8 cellular contexts compared by ENCODE assay signal in genomic region chr5:68315679-68316271, GRCh38.
DNase-seq lines count a peak whose midpoint lies in the region; ATAC-seq and TF ChIP-seq lines count a peak whose summit lies in the region.

No MANE protein-coding gene starts in this region.

- H3K36me3 ChIP-seq in neuronal stem cell (replicated peaks in 1 of 2; ENCODE audit: control insufficient read depth in 2 of 2, insufficient read depth in 2 of 2, low read length in 2 of 2), result no peaks in the 10 kb centered on the region
- H3K36me3 ChIP-seq in HAP-1 (replicated peaks), result no peaks in the 10 kb centered on the region

- H3K27me3 ChIP-seq in neuronal stem cell (ENCODE audit: control insufficient read depth in 3 of 3, insufficient read depth in 3 of 3, low read depth in 1 of 3, low read length in 3 of 3) (no peaks in the 10 kb centered on the region), HAP-1 (ENCODE audit: low read depth) (no peaks in the 10 kb centered on the region; the same call in 1 of the 2 replicates)

- H3K9ac ChIP-seq in neuronal stem cell (ENCODE audit: low read depth, low read length, poor library complexity), result no peak overlapping the region

- H3K4ac ChIP-seq in neuronal stem cell (ENCODE audit: low read length), result no peak overlapping the region

- CTCF ChIA-PET in activated CD8-positive, alpha-beta T cell treated with anti-CD3 and anti-CD28 coated beads for 36 hours (lab: Charles Lee), result no interaction called here

- H3K4me1 ChIP-seq in neuronal stem cell (ENCODE audit: control insufficient read depth in 2 of 2, insufficient read depth in 1 of 2, low read depth in 1 of 2, low read length in 2 of 2), result peaks cover 0 to 2% of the 10 kb centered on the region in 2 donors
- no peaks in the 10 kb centered on the region for H3K4me1 ChIP-seq in HAP-1

- intact Hi-C loops in activated CD8-positive, alpha-beta T cell treated with anti-CD3 and anti-CD28 coated beads for 36 hours (cut with micrococcal nuclease), result no loop called here

- H3K4me3 Mint-ChIP-seq in activated CD8-positive, alpha-beta T cell treated with anti-CD3 and anti-CD28 coated beads for 36 hours, result no peak overlapping the region
- H3K4me3 Mint-ChIP-seq in glutamatergic neuron (ENCODE audit: unreplicated experiment), result no peak overlapping the region

- ATAC-seq in HG03045 (IDR thresholded peaks at IDR 0.05; ENCODE audit: unreplicated experiment), result peak; percentile 96
- peak; percentile 99 for ATAC-seq in activated CD8-positive, alpha-beta T cell treated with anti-CD3 and anti-CD28 coated beads for 36 hours

- no peak overlapping the region for H3K23ac ChIP-seq in neuronal stem cell (ENCODE audit: low read depth, low read length, poor library complexity)

- H3K4me3 ChIP-seq in neuronal stem cell (ENCODE audit: low read length in 2 of 2), result no peak overlapping the region
- no peak overlapping the region for H3K4me3 ChIP-seq in HAP-1

- in situ Hi-C loops in HAP-1 (cut with MboI; ENCODE audit: low sequenced_read_pairs), result no loop called here

- WGBS in neuronal stem cell (ENCODE audit: extremely low coverage in 2 of 2, insufficient read length in 2 of 2, insufficient replicate concordance in 1 of 2), 2 donors, result no CpG with 5 or more reads among the region's 6 CpGs

- peak overlapping the region; percentile 5 for H3K18ac ChIP-seq in neuronal stem cell (ENCODE audit: low read length)

- H3K79me1 ChIP-seq in neuronal stem cell (ENCODE audit: low read depth, low read length), result no peaks in the 10 kb centered on the region

- peaks cover 11% of the 10 kb centered on the region for H3K4me1 Mint-ChIP-seq in activated CD8-positive, alpha-beta T cell treated with anti-CD3 and anti-CD28 coated beads for 36 hours (ENCODE audit: low read depth)
- no peaks in the 10 kb centered on the region for H3K4me1 Mint-ChIP-seq in glutamatergic neuron (ENCODE audit: low read depth, unreplicated experiment)

- no peak overlapping the region for H2AFZ ChIP-seq in neuronal stem cell (ENCODE audit: low read length)

- H3K36me3 Mint-ChIP-seq in activated CD8-positive, alpha-beta T cell treated with anti-CD3 and anti-CD28 coated beads for 36 hours (ENCODE audit: low read depth), result no peaks in the 10 kb centered on the region
- no peaks in the 10 kb centered on the region for H3K36me3 Mint-ChIP-seq in glutamatergic neuron (ENCODE audit: unreplicated experiment)

- H2BK120ac ChIP-seq in neuronal stem cell (ENCODE audit: low read depth, low read length), result no peak overlapping the region

- H3K9me3 ChIP-seq in neuronal stem cell (replicated peaks in 1 of 2; ENCODE audit: control insufficient read depth in 2 of 2, insufficient read depth in 1 of 2, low read depth in 1 of 2, low read length in 2 of 2), result peaks cover 0 to 3% of the 10 kb centered on the region in 2 donors
- H3K9me3 ChIP-seq in HAP-1, result no peaks in the 10 kb centered on the region

- H2BK12ac ChIP-seq in neuronal stem cell (ENCODE audit: low read length), result no peak overlapping the region

- H3K4me2 ChIP-seq in neuronal stem cell (ENCODE audit: insufficient read depth, low read length, poor library complexity, severe bottlenecking), result no peak overlapping the region

- no peak overlapping the region for H2BK5ac ChIP-seq in neuronal stem cell (ENCODE audit: low read length)

- H3K27me3 Mint-ChIP-seq in activated CD8-positive, alpha-beta T cell treated with anti-CD3 and anti-CD28 coated beads for 36 hours, result no peaks in the 10 kb centered on the region
- no peaks in the 10 kb centered on the region for H3K27me3 Mint-ChIP-seq in glutamatergic neuron (ENCODE audit: unreplicated experiment)

- H4K8ac ChIP-seq in neuronal stem cell (ENCODE audit: low read depth, low read length), result no peak overlapping the region

- no peak overlapping the region for H2BK15ac ChIP-seq in neuronal stem cell (ENCODE audit: low read length)

- no peak overlapping the region for H4K91ac ChIP-seq in neuronal stem cell (ENCODE audit: low read depth, low read length, poor library complexity)

- no peak for TF ChIP-seq CTCF in activated CD8-positive, alpha-beta T cell treated with anti-CD3 and anti-CD28 coated beads for 36 hours (IDR thresholded peaks at IDR 0.05)
- no peak for TF ChIP-seq CTCF in glutamatergic neuron (IDR thresholded peaks at IDR 0.05; ENCODE audit: partially characterized antibody, unreplicated experiment)

- no peak overlapping the region for H2AK5ac ChIP-seq in neuronal stem cell (ENCODE audit: low read depth, low read length)

- no peak overlapping the region for H3K14ac ChIP-seq in neuronal stem cell (ENCODE audit: low read length)

- POLR2A ChIA-PET in activated CD8-positive, alpha-beta T cell treated with anti-CD3 and anti-CD28 coated beads for 36 hours (lab: Charles Lee), result interaction anchor here (1.1 kb wide), 1 partner anchor 91 kb away, joined by 6 read pairs; no protein-coding TSS in a partner anchor

- DNase-seq in GM19238 (ENCODE audit: insufficient read length, low spot score), result peak; percentile 42
- DNase-seq in activated CD8-positive, alpha-beta T cell treated with anti-CD3 and anti-CD28 coated beads for 36 hours, result peak; percentile 69
- no peak for DNase-seq in neuronal stem cell (ENCODE audit: low spot score)
- no peak for DNase-seq in NCI-H524 treated with DMSO at 0.1 percent for 48 hours (lab: John Stamatoyannopoulos, UW)
- no peak for DNase-seq in HAP-1 (ENCODE audit: low spot score in 2 of 2)
- no peak for DNase-seq in hippocampal formation (lab: John Stamatoyannopoulos, UW)
- no peak for DNase-seq in glutamatergic neuron

- no peaks in the 10 kb centered on the region for H3K9me3 Mint-ChIP-seq in activated CD8-positive, alpha-beta T cell treated with anti-CD3 and anti-CD28 coated beads for 36 hours
- H3K9me3 Mint-ChIP-seq in glutamatergic neuron (ENCODE audit: unreplicated experiment), result peaks cover 3% of the 10 kb centered on the region

- H3K27ac ChIP-seq in neuronal stem cell (replicated peaks; ENCODE audit: low read length), result no peak overlapping the region

- H3K27ac Mint-ChIP-seq in activated CD8-positive, alpha-beta T cell treated with anti-CD3 and anti-CD28 coated beads for 36 hours, result peak overlapping the region; percentile 39
- no peak overlapping the region for H3K27ac Mint-ChIP-seq in glutamatergic neuron (ENCODE audit: unreplicated experiment)

Comparison
In these comparisons a context has a peak if more than half of its experiments do, and no peak if none do; other contexts are left out.
1. DNase-seq: peak in GM19238 (single experiment) and activated CD8-positive, alpha-beta T cell treated with anti-CD3 and anti-CD28 coated beads for 36 hours (single experiment); none in neuronal stem cell (single experiment), NCI-H524 treated with DMSO at 0.1 percent for 48 hours (single experiment), HAP-1 (0 of 2), hippocampal formation (0 of 2) and glutamatergic neuron (single experiment).